11 cellular contexts compared by ENCODE assay signal in the genomic region with DNA sequence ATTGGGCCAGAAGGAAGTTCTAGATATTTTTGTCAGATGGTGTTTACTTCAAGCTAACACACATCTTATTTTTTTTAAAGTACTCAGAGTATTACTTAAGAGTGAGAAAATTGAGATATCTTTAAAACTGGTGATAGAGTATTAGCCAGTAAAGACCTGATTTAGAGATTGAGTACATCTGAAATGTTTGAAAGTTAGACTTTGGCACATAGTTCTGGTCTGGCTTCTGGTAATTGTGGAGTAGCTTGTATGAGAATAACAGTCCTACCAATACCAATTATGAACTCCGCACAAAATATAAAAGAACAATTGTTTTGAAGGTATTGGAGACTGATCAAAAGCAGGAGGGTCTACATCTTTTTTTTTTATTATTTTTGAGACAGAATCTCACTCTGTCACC. TPM values are rescaled to one million over a fixed set of nuclear protein-coding genes. Genes with fewer than 3 reads are reported as not detected.
DNase-seq lines count a peak whose midpoint lies in the region; ATAC-seq and TF ChIP-seq lines count a peak whose summit lies in the region.
"Had no signal": no experiment of that assay in that cellular context is flagged by ENCODE, and none has a peak within 500 bp of the region (broad histone marks: within the 10 kb centered on the region; RNA-seq: fewer than 3 reads in every experiment).

No MANE protein-coding gene starts in this region.

- CTCF ChIA-PET in Caco-2 (lab: Charles Lee) = interaction anchor here (1.1 kb wide), 1 partner anchor 10 kb away, joined by 8 read pairs; no protein-coding TSS in a partner anchor
- CTCF ChIA-PET in PC-3 (lab: Charles Lee) = no interaction called here

- no peaks in the 10 kb centered on the region for H3K9me3 Mint-ChIP-seq in Caco-2 (ENCODE audit: unreplicated experiment)
- H3K9me3 Mint-ChIP-seq in effector memory CD8-positive, alpha-beta T cell = no peaks in the 10 kb centered on the region
- H3K9me3 Mint-ChIP-seq: neural crest cell had no signal

- no peak overlapping the region for H2BK15ac ChIP-seq in neuronal stem cell (ENCODE audit: low read length)

- no peaks in the 10 kb centered on the region for H4K20me1 ChIP-seq in PC-3 (ENCODE audit: low read length)
- no peaks in the 10 kb centered on the region for H4K20me1 ChIP-seq in osteoblast (ENCODE audit: insufficient read depth, low read length)

- H3K4me3 ChIP-seq in Caco-2 (ENCODE audit: low read depth, low read length) = no peak overlapping the region
- H3K4me3 ChIP-seq in PC-3 (ENCODE audit: low read length) = no peak overlapping the region
- no peak overlapping the region for H3K4me3 ChIP-seq in osteoblast (ENCODE audit: insufficient read depth, low read length)
- no peak overlapping the region for H3K4me3 ChIP-seq in neuronal stem cell (ENCODE audit: low read length in 2 of 2)
- H3K4me3 ChIP-seq: skin epidermis had no signal

- H2AFZ ChIP-seq in PC-3 (ENCODE audit: low read length) (no peak overlapping the region), osteoblast (ENCODE audit: low read length) (no peak overlapping the region), neuronal stem cell (ENCODE audit: low read length) (no peak overlapping the region)

- H2AK5ac ChIP-seq in neuronal stem cell (ENCODE audit: low read depth, low read length) = no peak overlapping the region

- peak overlapping the region; percentile 73; the same call in 1 of the 2 replicates for H3K4me2 ChIP-seq in PC-3 (ENCODE audit: low read length)
- peak overlapping the region; percentile 59 for H3K4me2 ChIP-seq in osteoblast (ENCODE audit: insufficient read depth, low read length)
- no peak overlapping the region for H3K4me2 ChIP-seq in neuronal stem cell (ENCODE audit: insufficient read depth, low read length, poor library complexity, severe bottlenecking)

- H2BK5ac ChIP-seq in neuronal stem cell (ENCODE audit: low read length) = no peak overlapping the region

- no peak overlapping the region for H2BK120ac ChIP-seq in neuronal stem cell (ENCODE audit: low read depth, low read length)

- no peak overlapping the region for H3K23ac ChIP-seq in neuronal stem cell (ENCODE audit: low read depth, low read length, poor library complexity)

- no CpG with 5 or more reads among the region's 1 CpG for WGBS in neuronal stem cell (ENCODE audit: extremely low coverage in 2 of 2, insufficient read length in 2 of 2, insufficient replicate concordance in 1 of 2), 2 donors

- H3K4me3 Mint-ChIP-seq in Caco-2 (ENCODE audit: unreplicated experiment) = no peak overlapping the region
- H3K4me3 Mint-ChIP-seq in effector memory CD8-positive, alpha-beta T cell = peak overlapping the region in 1 of 2 donors; percentile 0
- H3K4me3 Mint-ChIP-seq: neural crest cell had no signal

- H3K27me3 ChIP-seq in Caco-2 (replicated peaks; ENCODE audit: control insufficient read depth, insufficient read depth, low read length) (no peaks in the 10 kb centered on the region), PC-3 (ENCODE audit: low read length) (no peaks in the 10 kb centered on the region), osteoblast (ENCODE audit: insufficient read depth, low read length) (no peaks in the 10 kb centered on the region), neuronal stem cell (ENCODE audit: control insufficient read depth in 3 of 3, insufficient read depth in 3 of 3, low read depth in 1 of 3, low read length in 3 of 3) (no peaks in the 10 kb centered on the region)

- H3K27ac Mint-ChIP-seq in Caco-2 (ENCODE audit: unreplicated experiment) = peak overlapping the region; percentile 6
- peak overlapping the region; percentile 87 to 94 for H3K27ac Mint-ChIP-seq in effector memory CD8-positive, alpha-beta T cell

- H3K9me3 ChIP-seq in Caco-2 = no peaks in the 10 kb centered on the region
- no peaks in the 10 kb centered on the region for H3K9me3 ChIP-seq in PC-3 (ENCODE audit: low read length)
- no peaks in the 10 kb centered on the region for H3K9me3 ChIP-seq in osteoblast (ENCODE audit: low read depth, low read length)
- peaks cover 0 to 7% of the 10 kb centered on the region in 2 donors for H3K9me3 ChIP-seq in neuronal stem cell (replicated peaks in 1 of 2; ENCODE audit: control insufficient read depth in 2 of 2, insufficient read depth in 1 of 2, low read depth in 1 of 2, low read length in 2 of 2)

- intact Hi-C loops in Caco-2 (cut with micrococcal nuclease; ENCODE audit: unreplicated experiment) = no loop called here
- intact Hi-C loops in PC-3 (cut with micrococcal nuclease) = no loop called here

- no peak for ATAC-seq in PC-3
- ATAC-seq in effector memory CD8-positive, alpha-beta T cell (replicated peaks) = no peak
- ATAC-seq in HG02798 (IDR thresholded peaks at IDR 0.05; ENCODE audit: poor library complexity, unreplicated experiment) = no peak

- H3K14ac ChIP-seq in neuronal stem cell (ENCODE audit: low read length) = no peak overlapping the region

- no peak overlapping the region for H3K4ac ChIP-seq in neuronal stem cell (ENCODE audit: low read length)

- H3K4me1 ChIP-seq in Caco-2 (peaks cover 15% of the 10 kb centered on the region), PC-3 (ENCODE audit: insufficient read depth, low read length) (peaks cover 16% of the 10 kb centered on the region), osteoblast (ENCODE audit: insufficient read depth, low read length) (peaks cover 30% of the 10 kb centered on the region), neuronal stem cell (ENCODE audit: control insufficient read depth in 2 of 2, insufficient read depth in 1 of 2, low read depth in 1 of 2, low read length in 2 of 2) (no peaks in the 10 kb centered on the region)

- no peak overlapping the region for H3K18ac ChIP-seq in neuronal stem cell (ENCODE audit: low read length)

- no peak overlapping the region for H4K91ac ChIP-seq in neuronal stem cell (ENCODE audit: low read depth, low read length, poor library complexity)

- H3K27me3 Mint-ChIP-seq in Caco-2 (ENCODE audit: insufficient read depth, unreplicated experiment) = no peaks in the 10 kb centered on the region
- H3K27me3 Mint-ChIP-seq in effector memory CD8-positive, alpha-beta T cell = no peaks in the 10 kb centered on the region

- DNase-seq in Caco-2 (no peak), PC-3 (no peak), osteoblast (ENCODE audit: insufficient read length, low spot score, missing footprints) (no peak), nucleus accumbens (lab: John Stamatoyannopoulos, UW) (no peak), neuronal stem cell (ENCODE audit: low spot score) (no peak)
- no peak for DNase-seq in effector memory CD8-positive, alpha-beta T cell
- DNase-seq in stimulated activated CD4-positive, alpha-beta T cell treated with anti-CD3 and anti-CD28 coated beads, Interleukin-4, amount 100 ng/mL, for 24 hours = no peak
- DNase-seq: NCI-H1105 had no signal

- H3K9ac ChIP-seq in PC-3 (ENCODE audit: low read length) = no peak overlapping the region
- H3K9ac ChIP-seq in neuronal stem cell (ENCODE audit: low read depth, low read length, poor library complexity) = no peak overlapping the region

- H3K9me2 ChIP-seq in PC-3 (replicated peaks; ENCODE audit: low read length) = no peaks in the 10 kb centered on the region

- no peaks in the 10 kb centered on the region for H3K36me3 Mint-ChIP-seq in Caco-2 (ENCODE audit: insufficient read depth, unreplicated experiment)
- H3K36me3 Mint-ChIP-seq in effector memory CD8-positive, alpha-beta T cell (ENCODE audit: insufficient read depth) = peaks cover 3% of the 10 kb centered on the region

- no TSS peak for BruUV-seq in Caco-2 (replicated peaks; lab: Mats Ljungman, UMichigan)
- BruUV-seq in PC-3 (replicated peaks; lab: Mats Ljungman, UMichigan) = no TSS peak

- no peaks in the 10 kb centered on the region for H3K36me3 ChIP-seq in Caco-2 (ENCODE audit: control insufficient read depth, insufficient read depth, low read length)
- H3K36me3 ChIP-seq in PC-3 (ENCODE audit: low read depth, low read length) = no peaks in the 10 kb centered on the region
- peaks cover 30% of the 10 kb centered on the region for H3K36me3 ChIP-seq in osteoblast (ENCODE audit: insufficient read depth, low read length)
- peaks cover 0 to 13% of the 10 kb centered on the region in 2 donors for H3K36me3 ChIP-seq in neuronal stem cell (replicated peaks in 1 of 2; ENCODE audit: control insufficient read depth in 2 of 2, insufficient read depth in 2 of 2, low read length in 2 of 2)

- TF ChIP-seq CTCF in Caco-2 (IDR thresholded peaks at IDR 0.05; ENCODE audit: insufficient read depth in 1 of 2, low read depth in 1 of 2, low read length in 1 of 2, severe bottlenecking in 1 of 2, unreplicated experiment in 1 of 2) = no peak
- no peak for TF ChIP-seq CTCF in PC-3 (conservative IDR thresholded peaks at IDR 0.05; ENCODE audit: low read depth, low read length)
- no peak for TF ChIP-seq CTCF in osteoblast (IDR thresholded peaks at IDR 0.05; ENCODE audit: extremely low read depth, low read depth, low read length)

- peaks cover 15% of the 10 kb centered on the region for H3K4me1 Mint-ChIP-seq in Caco-2 (ENCODE audit: low read depth, unreplicated experiment)
- H3K4me1 Mint-ChIP-seq in effector memory CD8-positive, alpha-beta T cell (ENCODE audit: low read depth in 2 of 2) = peaks cover 7 to 9% of the 10 kb centered on the region in 2 donors
- H3K4me1 Mint-ChIP-seq: neural crest cell had no signal

- H3K79me1 ChIP-seq in neuronal stem cell (ENCODE audit: low read depth, low read length) = no peaks in the 10 kb centered on the region

- no peak overlapping the region for H3K27ac ChIP-seq in PC-3 (ENCODE audit: low read length)
- peak overlapping the region; percentile 79 for H3K27ac ChIP-seq in osteoblast (ENCODE audit: low read depth, low read length)
- no peak overlapping the region for H3K27ac ChIP-seq in neuronal stem cell (replicated peaks; ENCODE audit: low read length)

- H3F3A ChIP-seq in PC-3 (ENCODE audit: low read length, unreplicated experiment) = no peaks in the 10 kb centered on the region

- H3K79me2 ChIP-seq in PC-3 (ENCODE audit: low read length) = no peaks in the 10 kb centered on the region
- no peaks in the 10 kb centered on the region for H3K79me2 ChIP-seq in osteoblast (ENCODE audit: insufficient read depth, low read length)

- H2BK12ac ChIP-seq in neuronal stem cell (ENCODE audit: low read length) = no peak overlapping the region

- H4K8ac ChIP-seq in neuronal stem cell (ENCODE audit: low read depth, low read length) = no peak overlapping the region

- POLR2A ChIA-PET in Caco-2 (lab: Charles Lee) (no interaction called here), PC-3 (lab: Charles Lee; ENCODE audit: unreplicated experiment) (interaction anchor here (0.6 kb wide), 1 partner anchor 634 kb away, joined by 11 read pairs; no protein-coding TSS in a partner anchor)

RNA-seq across cellular contexts. Expression of a gene that starts 44.5 kb away (rescaled TPM):
- 1.6 and 1.9 TPM in 2 replicates for total RNA-seq in Caco-2 (2022)
- 6.7 and 10.1 TPM in 2 replicates for total RNA-seq in PC-3 (2014; rRNA removed)
- total RNA-seq in osteoblast = 33.3 and 38.4 TPM in 2 replicates
- 29.4 TPM for polyA plus RNA-seq in neuronal stem cell (2013, experiment 1 of 2)
- 30.0 TPM for polyA plus RNA-seq in neuronal stem cell (2013, experiment 2 of 2)

RNA-seq across cellular contexts. Expression of a gene that starts 55.3 kb away (rescaled TPM):
- total RNA-seq in Caco-2 (2022) (1.1 and 1.8 TPM in 2 replicates), PC-3 (2014; rRNA removed) (3.8 and 5.0 TPM in 2 replicates), osteoblast (31.2 and 31.5 TPM in 2 replicates)
- polyA plus RNA-seq in neuronal stem cell (2013, experiment 1 of 2) = 12.2 TPM
- polyA plus RNA-seq in neuronal stem cell (2013, experiment 2 of 2) = 12.1 TPM
